Comparison of ENCODE assay signal across 11 cellular contexts in genomic region chr12:64757778-64758177, GRCh38. TPM values are rescaled to one million over a fixed set of nuclear protein-coding genes. Genes with fewer than 3 reads are reported as not detected.
DNase-seq lines count a peak whose midpoint lies in the region; ATAC-seq, FAIRE-seq and TF ChIP-seq lines count a peak whose summit lies in the region.
"Had no signal": no experiment of that assay in that cellular context is flagged by ENCODE, and none has a peak within 500 bp of the region (broad histone marks: within the 10 kb centered on the region; RNA-seq: fewer than 3 reads in every experiment).

No MANE protein-coding gene starts in this region.

- H3K4me1 Mint-ChIP-seq in activated T-helper 2 cell treated with anti-CD3 and anti-CD28 coated beads, Interferon-gamma antibody, Interleukin-2, Interleukin-4, amounts not matched to agents 10 μg/mL and 5 μg/mL and 100 μg/mL, durations not matched to agents 14 hours and 24 hours and 36 hours (ENCODE audit: low read depth): peaks cover 48% of the 10 kb centered on the region

- no peak for FAIRE-seq in HepG2 (lab: Jason Lieb, UNC)

- WGBS in HepG2 (ENCODE audit: low lambda C conversion rate): 79% methylated on average over 3 of the region's 3 CpGs
- 67% methylated on average over 3 of the region's 3 CpGs for WGBS in right lobe of liver (ENCODE audit: insufficient coverage, low coverage, low lambda C conversion rate, missing lambda C conversion rate)

- H3K36me3 Mint-ChIP-seq in activated T-helper 2 cell treated with anti-CD3 and anti-CD28 coated beads, Interferon-gamma antibody, Interleukin-2, Interleukin-4, amounts not matched to agents 10 μg/mL and 5 μg/mL and 100 μg/mL, durations not matched to agents 14 hours and 24 hours and 36 hours (ENCODE audit: low read depth): peaks cover 33% of the 10 kb centered on the region

- no peak overlapping the region for H3K27ac Mint-ChIP-seq in activated T-helper 2 cell treated with anti-CD3 and anti-CD28 coated beads, Interferon-gamma antibody, Interleukin-2, Interleukin-4, amounts not matched to agents 10 μg/mL and 5 μg/mL and 100 μg/mL, durations not matched to agents 14 hours and 24 hours and 36 hours

- BruUV-seq in HepG2 (replicated peaks; lab: Mats Ljungman, UMichigan): no TSS peak

- H3K27me3 Mint-ChIP-seq in activated T-helper 2 cell treated with anti-CD3 and anti-CD28 coated beads, Interferon-gamma antibody, Interleukin-2, Interleukin-4, amounts not matched to agents 10 μg/mL and 5 μg/mL and 100 μg/mL, durations not matched to agents 14 hours and 24 hours and 36 hours (ENCODE audit: low read depth): peaks cover 4% of the 10 kb centered on the region

- peak overlapping the region; percentile 83 for H3K4me2 ChIP-seq in HepG2 (ENCODE audit: low read depth, low read length)

- TF ChIP-seq EP300 in HepG2 (IDR thresholded peaks at IDR 0.05; ENCODE audit: low read depth in 2 of 2, low read length in 2 of 2) (no peak), HepG2 (CRISPR knock-in tag; IDR thresholded peaks at IDR 0.05; ENCODE audit: borderline replicate concordance) (no peak)

- H3K4me3 ChIP-seq in HepG2 (replicated peaks in 1 of 3; ENCODE audit: insufficient read depth in 1 of 3, low read depth in 2 of 3, low read length in 3 of 3): 0 out of 6 replicates have a peak overlapping the region, but pooled peaks of 1 of the 3 experiments have one; percentile 0
- H3K4me3 ChIP-seq in right lobe of liver: peak overlapping the region in 1 of 3 donors; percentile 99
- H3K4me3 ChIP-seq in lower lobe of right lung: peak overlapping the region; percentile 98

- in situ Hi-C loops in HepG2 (cut with HindIII; ENCODE audit: extremely low pct_ligation_motif_present, low pct_unique_long_range_greater_than_20kb): no loop called here

- H3K27me3 ChIP-seq in HepG2 (ENCODE audit: control insufficient read depth in 1 of 2, insufficient read depth in 2 of 2, low read length in 2 of 2) (no peaks in the 10 kb centered on the region; a peak in 1 of 5 replicates), right lobe of liver (no peaks in the 10 kb centered on the region), lower lobe of right lung (ENCODE audit: low read depth) (no peaks in the 10 kb centered on the region)
- H3K27me3 ChIP-seq: foreskin keratinocyte had no signal

- DNase-seq in HepG2 (ENCODE audit: low spot score): no peak
- no peak for DNase-seq in right lobe of liver
- DNase-seq in activated T-helper 2 cell treated with anti-CD3 and anti-CD28 coated beads, Interferon-gamma antibody, Interleukin-2, Interleukin-4, amounts not matched to agents 10 μg/mL and 5 μg/mL and 100 μg/mL, durations not matched to agents 14 hours and 24 hours and 36 hours (ENCODE audit: low spot score): no peak
- no peak for DNase-seq in lower lobe of right lung
- no peak for DNase-seq in germinal center (ENCODE audit: low spot score)
- DNase-seq in epidermal melanocyte (ENCODE audit: insufficient read length, low spot score): no peak
- no peak for DNase-seq in cortex of kidney (lab: John Stamatoyannopoulos, UW)
- DNase-seq: activated CD8-positive, alpha-beta memory T cell treated with anti-CD3 and anti-CD28 coated beads, Interleukin-2, amount 50 U/mL, for 48 hours; foreskin keratinocyte; NCI-H748 treated with DMSO at 0.1 percent for 48 hours had no signal

- TF ChIP-seq CTCF in HepG2 (CRISPR knock-in tag; IDR thresholded peaks at IDR 0.05) (no peak), right lobe of liver (IDR thresholded peaks at IDR 0.05) (no peak), lower lobe of right lung (IDR thresholded peaks at IDR 0.05) (no peak)

- CTCF ChIA-PET in HepG2 (lab: Yijun Ruan, JAX; ENCODE audit: low intra/inter-chr PET ratio, low total read pairs): no interaction called here

- POLR2A ChIA-PET in HepG2 (lab: Yijun Ruan, JAX): no interaction called here

- intact Hi-C loops in HepG2 (cut with micrococcal nuclease; ENCODE audit: unreplicated experiment) (no loop called here), right lobe of liver (cut with DNase I) (no loop called here), lower lobe of right lung (cut with DNase I) (no loop called here)
- intact Hi-C loops in activated T-helper 2 cell treated with anti-CD3 and anti-CD28 coated beads, Interferon-gamma antibody, Interleukin-2, Interleukin-4, amounts not matched to agents 10 μg/mL and 5 μg/mL and 100 μg/mL, durations not matched to agents 14 hours and 24 hours and 36 hours (cut with micrococcal nuclease): loop anchor here (2.0 to 10.0 kb wide), 9 partner anchors 45 to 1545 kb away; partner anchors contain the start of genes HELB, KICS2, RASSF3 and RXYLT1

- 0 out of 5 replicates have a peak, but pooled peaks cover 0 to 12% of the 10 kb centered on the region in 2 experiments for H3K36me3 ChIP-seq in HepG2 (replicated peaks in 1 of 2; ENCODE audit: control insufficient read depth in 1 of 2, insufficient read depth in 2 of 2, low read length in 2 of 2)
- H3K36me3 ChIP-seq in right lobe of liver: peaks cover 0 to 5% (median 0%) of the 10 kb centered on the region in 4 donors
- H3K36me3 ChIP-seq in lower lobe of right lung: no peaks in the 10 kb centered on the region

- H3K79me2 ChIP-seq in HepG2 (ENCODE audit: insufficient read depth, low read length): peaks cover 6% of the 10 kb centered on the region

- TF ChIP-seq POLR2A in HepG2 (IDR thresholded peaks at IDR 0.05; ENCODE audit: insufficient read depth in 1 of 2, low read depth in 2 of 2, low read length in 2 of 2) (no peak), right lobe of liver (IDR thresholded peaks at IDR 0.05) (no peak)

- H3K4me1 ChIP-seq in HepG2 (ENCODE audit: insufficient read depth, low read length) (peaks cover 33% of the 10 kb centered on the region), right lobe of liver (peaks cover 0 to 4% (median 0%) of the 10 kb centered on the region in 4 donors), lower lobe of right lung (peaks cover 45% of the 10 kb centered on the region)
- H3K4me1 ChIP-seq: foreskin keratinocyte had no signal

- no peak overlapping the region for H3K9ac ChIP-seq in HepG2 (ENCODE audit: insufficient read depth, low read depth, low read length)

- H3K9me3 ChIP-seq in HepG2 (ENCODE audit: low read length) (no peaks in the 10 kb centered on the region), right lobe of liver (no peaks in the 10 kb centered on the region), lower lobe of right lung (no peaks in the 10 kb centered on the region)

- ATAC-seq in HepG2 (no peak), right lobe of liver (no peak), lower lobe of right lung (no peak), HG02973 (IDR thresholded peaks at IDR 0.05; ENCODE audit: unreplicated experiment) (no peak)
- ATAC-seq: foreskin keratinocyte had no signal

- H2AFZ ChIP-seq in HepG2 (ENCODE audit: low read length): no peak overlapping the region

- H3K9me3 Mint-ChIP-seq in activated T-helper 2 cell treated with anti-CD3 and anti-CD28 coated beads, Interferon-gamma antibody, Interleukin-2, Interleukin-4, amounts not matched to agents 10 μg/mL and 5 μg/mL and 100 μg/mL, durations not matched to agents 14 hours and 24 hours and 36 hours: no peaks in the 10 kb centered on the region

- TF ChIP-seq RAD21 in HepG2 (CRISPR knock-in tag; IDR thresholded peaks at IDR 0.05): no peak

- H4K20me1 ChIP-seq in HepG2 (ENCODE audit: insufficient read depth, low read length): no peaks in the 10 kb centered on the region

- H3K27ac ChIP-seq in HepG2 (ENCODE audit: extremely low read length, insufficient read depth, low read length): no peak overlapping the region
- H3K27ac ChIP-seq in right lobe of liver: no peak overlapping the region
- peak overlapping the region; percentile 38 for H3K27ac ChIP-seq in lower lobe of right lung
- H3K27ac ChIP-seq: foreskin keratinocyte had no signal

- peak overlapping the region; percentile 27 for H3K4me3 Mint-ChIP-seq in activated T-helper 2 cell treated with anti-CD3 and anti-CD28 coated beads, Interferon-gamma antibody, Interleukin-2, Interleukin-4, amounts not matched to agents 10 μg/mL and 5 μg/mL and 100 μg/mL, durations not matched to agents 14 hours and 24 hours and 36 hours (ENCODE audit: low read depth)

TF ChIP-seq in HepG2, 621 proteins besides CTCF, POLR2A, EP300 and RAD21:
- TF ChIP-seq FOXO1 (CRISPR knock-in tag; IDR thresholded peaks at IDR 0.05): no peak

RNA-seq across cellular contexts. Expression of gene GNS, which starts 1.4 kb away (rescaled TPM):
- 28.1 and 49.8 TPM in 2 replicates for total RNA-seq in HepG2 (2016; rRNA removed; fragmentation: Illumina TruSeq; extraction: Trizol)
- total RNA-seq in HepG2 (2016; cell fraction: cytosol; rRNA removed; fragmentation: Illumina TruSeq; extraction: Trizol; ENCODE audit: low read depth): 2.4 and 2.7 TPM in 2 replicates
- 24.8 and 48.3 TPM in 2 replicates for total RNA-seq in HepG2 (2016; cell fraction: insoluble cytoplasmic fraction; rRNA removed; fragmentation: Illumina TruSeq; extraction: Trizol)
- 7.4 and 9.1 TPM in 2 replicates for total RNA-seq in HepG2 (2016; cell fraction: membrane; rRNA removed; fragmentation: Illumina TruSeq; extraction: Trizol)
- total RNA-seq in HepG2 (2016; cell fraction: nucleus; rRNA removed; fragmentation: Illumina TruSeq; extraction: Trizol): 53.7 and 57.7 TPM in 2 replicates
- polyA plus RNA-seq in HepG2 (2011; rRNA removed): 51.0 and 56.7 TPM in 2 replicates
- 33.1 and 51.2 TPM in 2 replicates for polyA plus RNA-seq in HepG2 (2011; cell fraction: cytosol; rRNA removed)
- 14.3 and 18.8 TPM in 2 replicates for polyA plus RNA-seq in HepG2 (2011; cell fraction: nucleus; rRNA removed)
- 41.6 and 43.2 TPM in 2 replicates for polyA plus RNA-seq in HepG2 (2012)
- polyA plus RNA-seq in HepG2 (2016; cell fraction: cytosol; fragmentation: Illumina TruSeq; extraction: Trizol; ENCODE audit: low read depth): 1.2 and 1.5 TPM in 2 replicates
- polyA plus RNA-seq in HepG2 (2016; cell fraction: insoluble cytoplasmic fraction; fragmentation: Illumina TruSeq; extraction: Trizol; ENCODE audit: low read depth): 15.9 and 16.5 TPM in 2 replicates
- polyA plus RNA-seq in HepG2 (2016; cell fraction: membrane; fragmentation: Illumina TruSeq; extraction: Trizol; ENCODE audit: low read depth): 2.6 and 3.8 TPM in 2 replicates
- 40.9 and 42.8 TPM in 2 replicates for polyA plus RNA-seq in HepG2 (2016; cell fraction: nucleus; fragmentation: Illumina TruSeq; extraction: Trizol; ENCODE audit: insufficient read depth, low read depth)
- polyA minus RNA-seq in HepG2 (2011; rRNA and poly(A)+ RNA removed; ENCODE audit: low replicate concordance): 133 and 193 TPM in 2 replicates
- polyA minus RNA-seq in HepG2 (2011; cell fraction: cytosol; rRNA and poly(A)+ RNA removed): 83.4 and 112 TPM in 2 replicates
- 33.0 and 62.8 TPM in 2 replicates for polyA minus RNA-seq in HepG2 (2011; cell fraction: nucleus; rRNA and poly(A)+ RNA removed)
- 10 to 100 TPM; 41.0 to 87.5 (median 63.7) TPM for total RNA-seq in right lobe of liver
- 33.9 and 38.2 TPM in 2 replicates for total RNA-seq in activated T-helper 2 cell treated with anti-CD3 and anti-CD28 coated beads, Interferon-gamma antibody, Interleukin-2, Interleukin-4, amounts not matched to agents 10 μg/mL and 5 μg/mL and 100 μg/mL, durations not matched to agents 14 hours and 24 hours and 36 hours
- 199 TPM for total RNA-seq in lower lobe of right lung
